In the genomic region with DNA sequence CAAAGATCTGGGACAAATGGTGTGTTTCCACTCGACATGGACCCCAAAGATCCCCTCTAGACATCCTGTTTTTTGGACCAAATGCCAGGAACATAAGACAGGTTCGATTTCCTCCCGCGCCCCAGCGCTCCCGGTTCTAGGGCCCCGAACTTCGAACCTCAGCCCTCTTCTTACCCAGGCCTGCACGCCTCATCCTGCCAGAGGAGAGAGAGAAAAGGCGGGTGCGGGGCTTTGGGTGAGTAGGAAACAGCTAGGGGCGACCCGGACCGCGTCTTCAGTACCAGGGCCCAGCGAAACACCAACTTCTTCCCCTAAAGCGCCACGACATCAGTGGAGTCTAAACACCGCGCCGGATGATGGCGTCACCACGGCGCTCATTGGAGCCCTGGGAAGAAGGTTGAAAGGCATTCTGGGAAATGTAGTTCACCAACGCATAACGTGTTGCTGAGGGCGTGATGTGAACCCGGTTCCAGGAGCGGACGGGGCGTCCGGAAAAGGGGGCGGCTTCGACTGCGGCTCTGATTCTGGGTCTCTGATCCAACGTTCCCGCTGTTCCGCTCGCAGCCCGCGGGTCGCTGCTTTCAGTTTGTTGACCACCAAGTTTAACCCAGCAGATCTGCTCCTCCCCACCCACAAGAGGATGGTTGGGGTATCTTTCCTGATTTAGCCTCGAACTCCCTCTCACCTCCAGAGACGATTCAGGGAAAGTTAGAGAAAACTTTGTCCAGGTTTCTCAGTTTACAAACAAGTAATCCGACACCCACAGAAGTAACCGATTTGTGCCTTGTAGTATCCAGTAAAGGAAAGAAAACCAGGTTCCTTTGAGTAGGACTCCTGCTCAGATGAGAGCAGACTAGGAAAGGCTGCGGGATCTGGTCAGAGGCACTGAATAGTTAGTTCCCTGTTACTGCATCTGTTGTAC, we compare ENCODE assay signal across 8 cellular contexts. TPM values are rescaled to one million over a fixed set of nuclear protein-coding genes. Genes with fewer than 3 reads are reported as not detected.
DNase-seq lines count a peak whose midpoint lies in the region; ATAC-seq and TF ChIP-seq lines count a peak whose summit lies in the region.

A gene with protein sequence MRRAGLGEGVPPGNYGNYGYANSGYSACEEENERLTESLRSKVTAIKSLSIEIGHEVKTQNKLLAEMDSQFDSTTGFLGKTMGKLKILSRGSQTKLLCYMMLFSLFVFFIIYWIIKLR (minus strand): TSS at position 332 of the 922 bp plus-strand sequence. CDS start 139 bp downstream, at position 193.

- peak within 1 kb of the TSS; percentile 83 for H3K4me2 ChIP-seq in mammary epithelial cell (ENCODE audit: insufficient read depth, low read depth, low read length)

- H3K9ac ChIP-seq in mammary epithelial cell (ENCODE audit: insufficient read depth, low read length): peak within 1 kb of the TSS; percentile 94
- H3K9ac ChIP-seq in iPS-20b (ENCODE audit: low read depth, low read length): peak within 1 kb of the TSS; percentile 89

- H3K79me2 ChIP-seq in mammary epithelial cell (ENCODE audit: insufficient read depth, low read length): peaks cover 36% of the 10 kb centered on the region

- WGBS in mammary epithelial cell (ENCODE audit: low coverage, missing lambda C conversion rate): 2% methylated on average over 30 of the region's 47 CpGs

- dilution Hi-C loops in mammary epithelial cell (cut with HindIII; ENCODE audit: low sequenced_read_pairs): no loop called here

- intact Hi-C loops in mammary epithelial cell (cut with micrococcal nuclease): loop anchor here (1.0 to 10.0 kb wide), 3 partner anchors 53 to 99 kb away; a partner anchor contains a TSS

- H2AFZ ChIP-seq in mammary epithelial cell (ENCODE audit: low read depth, low read length): peak within 1 kb of the TSS; percentile 98

- DNase-seq in ACHN (peak; percentile 100), NCI-H2227 (lab: John Stamatoyannopoulos, UW; ENCODE audit: unreplicated experiment) (peak; percentile 98), WERI-Rb-1 (peak; percentile 89), mammary epithelial cell (peak; percentile 93)

- in situ Hi-C loops in ACHN (cut with HindIII; ENCODE audit: low pct_ligation_motif_present, low pct_unique_long_range_greater_than_20kb, low sequenced_read_pairs): no loop called here
- in situ Hi-C loops in mammary epithelial cell (cut with MboI; ENCODE audit: low sequenced_read_pairs in 2 of 2): loop anchor here in 1 of 2 donors (10.0 kb wide), 1 partner anchor 61 kb away; no protein-coding TSS in a partner anchor

- H3K9me3 ChIP-seq in WERI-Rb-1 (ENCODE audit: severe bottlenecking): no peaks in the 10 kb centered on the region
- no peaks in the 10 kb centered on the region for H3K9me3 ChIP-seq in mammary epithelial cell (replicated peaks; ENCODE audit: insufficient read depth, low read length)
- no peaks in the 10 kb centered on the region for H3K9me3 ChIP-seq in iPS-20b (ENCODE audit: insufficient read depth, low read depth, low read length)

- ATAC-seq in GM18873 (IDR thresholded peaks at IDR 0.05; ENCODE audit: low FRiP score, unreplicated experiment) (peak; percentile 99), HG03139 (IDR thresholded peaks at IDR 0.05; ENCODE audit: unreplicated experiment) (peak; percentile 93)

- TF ChIP-seq CTCF in WERI-Rb-1 (IDR thresholded peaks at IDR 0.05; ENCODE audit: low read depth, low read length) (no peak), mammary epithelial cell (conservative IDR thresholded peaks at IDR 0.05 in 1 of 2, IDR thresholded peaks at IDR 0.05 in 1 of 2; ENCODE audit: extremely low read depth in 1 of 2, insufficient read depth in 1 of 2, low read depth in 1 of 2, low read length in 2 of 2) (no peak)

- H4K20me1 ChIP-seq in mammary epithelial cell (ENCODE audit: insufficient read depth, low read length): no peaks in the 10 kb centered on the region

- H3K4me1 ChIP-seq in mammary epithelial cell (ENCODE audit: insufficient read depth, low read length) (no peaks in the 10 kb centered on the region), iPS-20b (ENCODE audit: insufficient read depth, low read length) (no peaks in the 10 kb centered on the region)

- BruUV-seq in mammary epithelial cell (replicated peaks; lab: Mats Ljungman, UMichigan): no TSS peak

- H3K27me3 ChIP-seq in WERI-Rb-1 (ENCODE audit: insufficient read depth, low read depth, severe bottlenecking): no peaks in the 10 kb centered on the region
- H3K27me3 ChIP-seq in mammary epithelial cell (ENCODE audit: insufficient read depth, low read length): no peaks in the 10 kb centered on the region
- no peaks in the 10 kb centered on the region for H3K27me3 ChIP-seq in iPS-20b (ENCODE audit: insufficient read depth, low read length)

- CTCF ChIA-PET in mammary epithelial cell (lab: Charles Lee; ENCODE audit: low non-redundant PET): interaction anchor here (0.6 kb wide), 1 partner anchor 30 kb away, joined by 5 read pairs; no protein-coding TSS in a partner anchor

- H3K27ac ChIP-seq in WERI-Rb-1 (peak within 1 kb of the TSS; percentile 79), mammary epithelial cell (ENCODE audit: insufficient read depth, low read depth, low read length) (peak within 1 kb of the TSS; percentile 79), iPS-20b (ENCODE audit: low read length) (peak within 1 kb of the TSS; percentile 46), skin epidermis (peak within 1 kb of the TSS; percentile 66 to 97 (median 91))

- H3K36me3 ChIP-seq in WERI-Rb-1 (no peaks in the 10 kb centered on the region), mammary epithelial cell (ENCODE audit: insufficient read depth, low read length) (no peaks in the 10 kb centered on the region), iPS-20b (ENCODE audit: insufficient read depth, low read depth, low read length) (no peaks in the 10 kb centered on the region)

- peak within 1 kb of the TSS; percentile 89 for H3K4me3 ChIP-seq in WERI-Rb-1 (ENCODE audit: low read depth, low read length)
- peak within 1 kb of the TSS; percentile 71 to 79 (median 74) for H3K4me3 ChIP-seq in mammary epithelial cell (replicated peaks in 1 of 3; ENCODE audit: insufficient read depth in 1 of 3, low read depth in 2 of 3, low read length in 3 of 3)
- H3K4me3 ChIP-seq in iPS-20b (ENCODE audit: low read length): peak within 1 kb of the TSS; percentile 96
- H3K4me3 ChIP-seq in skin epidermis: peak within 1 kb of the TSS; percentile 54 to 97 (median 80)

RNA-seq across cellular contexts. Expression of the gene that starts here (rescaled TPM):
- 10 to 100 TPM; 20.8 to 29.0 TPM for total RNA-seq in mammary epithelial cell
- polyA plus RNA-seq in mammary epithelial cell: 13.5 TPM
- 5.1 TPM for polyA minus RNA-seq in mammary epithelial cell

Comparison
In these comparisons a context has a peak if more than half of its experiments do, and no peak if none do; other contexts are left out.
1. Peak in every context shown above with its lines: DNase-seq, ATAC-seq, H3K4me3 ChIP-seq and H3K27ac ChIP-seq.